ENCODE assay signal across 1 cellular context in genomic region chr9:136122425-136123383, GRCh38.
TF ChIP-seq lines count a peak whose summit lies in the region.

No MANE protein-coding gene starts in this region.

TF ChIP-seq in GM23338, 12 proteins besides CTCF, POLR2A, EP300 and RAD21 (continued from another document):
- TF ChIP-seq, protein P1, sequence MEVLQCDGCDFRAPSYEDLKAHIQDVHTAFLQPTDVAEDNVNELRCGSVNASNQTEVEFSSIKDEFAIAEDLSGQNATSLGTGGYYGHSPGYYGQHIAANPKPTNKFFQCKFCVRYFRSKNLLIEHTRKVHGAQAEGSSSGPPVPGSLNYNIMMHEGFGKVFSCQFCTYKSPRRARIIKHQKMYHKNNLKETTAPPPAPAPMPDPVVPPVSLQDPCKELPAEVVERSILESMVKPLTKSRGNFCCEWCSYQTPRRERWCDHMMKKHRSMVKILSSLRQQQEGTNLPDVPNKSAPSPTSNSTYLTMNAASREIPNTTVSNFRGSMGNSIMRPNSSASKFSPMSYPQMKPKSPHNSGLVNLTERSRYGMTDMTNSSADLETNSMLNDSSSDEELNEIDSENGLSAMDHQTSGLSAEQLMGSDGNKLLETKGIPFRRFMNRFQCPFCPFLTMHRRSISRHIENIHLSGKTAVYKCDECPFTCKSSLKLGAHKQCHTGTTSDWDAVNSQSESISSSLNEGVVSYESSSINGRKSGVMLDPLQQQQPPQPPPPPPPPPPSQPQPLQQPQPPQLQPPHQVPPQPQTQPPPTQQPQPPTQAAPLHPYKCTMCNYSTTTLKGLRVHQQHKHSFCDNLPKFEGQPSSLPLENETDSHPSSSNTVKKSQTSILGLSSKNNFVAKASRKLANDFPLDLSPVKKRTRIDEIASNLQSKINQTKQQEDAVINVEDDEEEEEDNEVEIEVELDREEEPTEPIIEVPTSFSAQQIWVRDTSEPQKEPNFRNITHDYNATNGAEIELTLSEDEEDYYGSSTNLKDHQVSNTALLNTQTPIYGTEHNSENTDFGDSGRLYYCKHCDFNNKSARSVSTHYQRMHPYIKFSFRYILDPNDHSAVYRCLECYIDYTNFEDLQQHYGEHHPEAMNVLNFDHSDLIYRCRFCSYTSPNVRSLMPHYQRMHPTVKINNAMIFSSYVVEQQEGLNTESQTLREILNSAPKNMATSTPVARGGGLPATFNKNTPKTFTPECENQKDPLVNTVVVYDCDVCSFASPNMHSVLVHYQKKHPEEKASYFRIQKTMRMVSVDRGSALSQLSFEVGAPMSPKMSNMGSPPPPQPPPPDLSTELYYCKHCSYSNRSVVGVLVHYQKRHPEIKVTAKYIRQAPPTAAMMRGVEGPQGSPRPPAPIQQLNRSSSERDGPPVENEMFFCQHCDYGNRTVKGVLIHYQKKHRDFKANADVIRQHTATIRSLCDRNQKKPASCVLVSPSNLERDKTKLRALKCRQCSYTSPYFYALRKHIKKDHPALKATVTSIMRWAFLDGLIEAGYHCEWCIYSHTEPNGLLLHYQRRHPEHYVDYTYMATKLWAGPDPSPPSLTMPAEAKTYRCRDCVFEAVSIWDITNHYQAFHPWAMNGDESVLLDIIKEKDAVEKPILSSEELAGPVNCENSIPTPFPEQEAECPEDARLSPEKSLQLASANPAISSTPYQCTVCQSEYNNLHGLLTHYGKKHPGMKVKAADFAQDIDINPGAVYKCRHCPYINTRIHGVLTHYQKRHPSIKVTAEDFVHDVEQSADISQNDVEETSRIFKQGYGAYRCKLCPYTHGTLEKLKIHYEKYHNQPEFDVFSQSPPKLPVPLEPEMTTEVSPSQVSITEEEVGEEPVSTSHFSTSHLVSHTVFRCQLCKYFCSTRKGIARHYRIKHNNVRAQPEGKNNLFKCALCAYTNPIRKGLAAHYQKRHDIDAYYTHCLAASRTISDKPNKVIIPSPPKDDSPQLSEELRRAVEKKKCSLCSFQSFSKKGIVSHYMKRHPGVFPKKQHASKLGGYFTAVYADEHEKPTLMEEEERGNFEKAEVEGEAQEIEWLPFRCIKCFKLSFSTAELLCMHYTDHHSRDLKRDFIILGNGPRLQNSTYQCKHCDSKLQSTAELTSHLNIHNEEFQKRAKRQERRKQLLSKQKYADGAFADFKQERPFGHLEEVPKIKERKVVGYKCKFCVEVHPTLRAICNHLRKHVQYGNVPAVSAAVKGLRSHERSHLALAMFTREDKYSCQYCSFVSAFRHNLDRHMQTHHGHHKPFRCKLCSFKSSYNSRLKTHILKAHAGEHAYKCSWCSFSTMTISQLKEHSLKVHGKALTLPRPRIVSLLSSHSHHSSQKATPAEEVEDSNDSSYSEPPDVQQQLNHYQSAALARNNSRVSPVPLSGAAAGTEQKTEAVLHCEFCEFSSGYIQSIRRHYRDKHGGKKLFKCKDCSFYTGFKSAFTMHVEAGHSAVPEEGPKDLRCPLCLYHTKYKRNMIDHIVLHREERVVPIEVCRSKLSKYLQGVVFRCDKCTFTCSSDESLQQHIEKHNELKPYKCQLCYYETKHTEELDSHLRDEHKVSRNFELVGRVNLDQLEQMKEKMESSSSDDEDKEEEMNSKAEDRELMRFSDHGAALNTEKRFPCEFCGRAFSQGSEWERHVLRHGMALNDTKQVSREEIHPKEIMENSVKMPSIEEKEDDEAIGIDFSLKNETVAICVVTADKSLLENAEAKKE (CRISPR knock-in tag; IDR thresholded peaks at IDR 0.05): no peak
- TF ChIP-seq ZNF114 (CRISPR knock-in tag; IDR thresholded peaks at IDR 0.05) (no peak), EZH2phosphoT487 (IDR thresholded peaks at IDR 0.05; ENCODE audit: unreplicated experiment) (no peak)
